ENCODE assay signal across 25 cellular contexts in the genomic region with DNA sequence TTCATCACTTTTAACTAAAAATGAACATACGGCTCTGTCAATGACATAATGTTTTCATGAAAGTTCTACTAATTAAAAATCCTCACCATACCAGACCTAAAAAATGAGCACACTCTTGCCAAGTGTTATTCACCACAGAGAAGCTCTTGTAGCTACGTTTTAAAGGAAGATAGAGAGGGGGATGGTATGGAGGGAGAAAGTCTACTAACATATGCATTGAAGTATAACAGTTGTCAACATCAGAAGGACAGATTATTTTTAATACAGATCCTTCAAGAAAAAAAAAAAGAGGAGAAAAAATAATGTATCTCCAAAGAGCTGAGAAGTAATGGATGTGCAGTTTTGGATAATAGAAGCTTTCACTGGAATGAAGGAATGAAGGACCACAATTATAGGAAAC. TPM values are rescaled to one million over a fixed set of nuclear protein-coding genes. Genes with fewer than 3 reads are reported as not detected.
"Had no signal": no experiment of that assay in that cellular context is flagged by ENCODE, and none has a peak within 500 bp of the region (broad histone marks: within the 10 kb centered on the region; RNA-seq: fewer than 3 reads in every experiment).

No MANE protein-coding gene starts in this region.

- H3K36me3 Mint-ChIP-seq: activated naive CD4-positive, alpha-beta T cell treated with anti-CD3 and anti-CD28 coated beads, Interleukin-2, amount 50 U/mL, for 72 hours; natural killer cell; stimulated activated naive B cell treated with anti-CD40 and anti-IgM and Interleukin-4, amounts not matched to agents 10 μg/mL and 1 μg/mL and 100 μg/mL, for 72 hours; T-cell; WTC11 had no signal

- H3K36me3 ChIP-seq: esophagus muscularis mucosa, gastroesophageal sphincter, heart right ventricle, ovary, right lobe of liver, thyroid gland, vagina had no signal

- H3K27ac Mint-ChIP-seq: activated CD4-positive, alpha-beta T cell treated with anti-CD3 and anti-CD28 coated beads for 36 hours; activated naive CD4-positive, alpha-beta T cell treated with anti-CD3 and anti-CD28 coated beads, Interleukin-2, amount 50 U/mL, for 72 hours; natural killer cell; stimulated activated naive B cell treated with anti-CD40 and anti-IgM and Interleukin-4, amounts not matched to agents 10 μg/mL and 1 μg/mL and 100 μg/mL, for 72 hours; T-cell; WTC11 had no signal

- H3K4me3 ChIP-seq: body of pancreas, coronary artery, esophagus muscularis mucosa, gastroesophageal sphincter, heart right ventricle, ovary, right lobe of liver, thyroid gland, vagina had no signal

- ATAC-seq: activated CD4-positive, alpha-beta T cell treated with anti-CD3 and anti-CD28 coated beads for 36 hours; activated naive CD4-positive, alpha-beta T cell treated with anti-CD3 and anti-CD28 coated beads, Interleukin-2, amount 50 U/mL, for 72 hours; body of pancreas; gastroesophageal sphincter; heart right ventricle; left cardiac atrium; natural killer cell; right lobe of liver; stimulated activated naive B cell treated with anti-CD40 and anti-IgM and Interleukin-4, amounts not matched to agents 10 μg/mL and 1 μg/mL and 100 μg/mL, for 72 hours; T-cell; WTC11 had no signal

- H3K9me2 ChIP-seq: SK-N-SH had no signal

- H3K9me3 ChIP-seq: body of pancreas, esophagus muscularis mucosa, gastroesophageal sphincter, heart right ventricle, ovary, right lobe of liver, SK-N-SH, thyroid gland, vagina had no signal

- H3K27me3 ChIP-seq: ovary, thyroid gland, vagina had no signal

- H3K9ac ChIP-seq: SK-N-SH had no signal

- H3K4me2 ChIP-seq: SK-N-SH had no signal

- H3K4me1 Mint-ChIP-seq: activated CD4-positive, alpha-beta T cell treated with anti-CD3 and anti-CD28 coated beads for 36 hours; natural killer cell; stimulated activated naive B cell treated with anti-CD40 and anti-IgM and Interleukin-4, amounts not matched to agents 10 μg/mL and 1 μg/mL and 100 μg/mL, for 72 hours; T-cell had no signal

- H3K9me3 Mint-ChIP-seq: stimulated activated naive B cell treated with anti-CD40 and anti-IgM and Interleukin-4, amounts not matched to agents 10 μg/mL and 1 μg/mL and 100 μg/mL, for 72 hours; WTC11 had no signal

- DNase-seq: activated CD4-positive, alpha-beta T cell treated with anti-CD3 and anti-CD28 coated beads for 36 hours; activated CD4-positive, alpha-beta T cell treated with anti-CD3 and anti-CD28 coated beads, Interleukin-2, amount 50 U/mL, for 48 hours; activated gamma-delta T cell treated with Interleukin-2 at 50 U/mL for 16 hours; amniotic stem cell; body of pancreas; effector CD4-positive, alpha-beta T cell; heart right ventricle; left cardiac atrium; mesenchymal stem cell; natural killer cell; ovary; right lobe of liver; SK-N-SH; small intestine; stimulated activated CD4-positive, alpha-beta T cell treated with anti-CD3 and anti-CD28 coated beads, Interleukin-4, amount 100 ng/mL, for 24 hours; stimulated activated naive B cell treated with anti-CD40 and anti-IgM and Interleukin-4, amounts not matched to agents 10 μg/mL and 1 μg/mL and 100 μg/mL, for 72 hours; T-cell; thyroid gland had no signal

- H3K27ac ChIP-seq: body of pancreas, coronary artery, esophagus muscularis mucosa, gastroesophageal sphincter, heart right ventricle, ovary, right lobe of liver, thyroid gland, vagina had no signal

- H3K27me3 Mint-ChIP-seq: activated CD4-positive, alpha-beta T cell treated with anti-CD3 and anti-CD28 coated beads for 36 hours; stimulated activated naive B cell treated with anti-CD40 and anti-IgM and Interleukin-4, amounts not matched to agents 10 μg/mL and 1 μg/mL and 100 μg/mL, for 72 hours; T-cell had no signal

- H3K4me1 ChIP-seq: body of pancreas, right lobe of liver, thyroid gland, vagina had no signal

- H3K4me3 Mint-ChIP-seq: activated CD4-positive, alpha-beta T cell treated with anti-CD3 and anti-CD28 coated beads for 36 hours; natural killer cell; stimulated activated naive B cell treated with anti-CD40 and anti-IgM and Interleukin-4, amounts not matched to agents 10 μg/mL and 1 μg/mL and 100 μg/mL, for 72 hours; T-cell; WTC11 had no signal

RNA-seq across cellular contexts. Expression of a gene that starts 1.5 kb away (rescaled TPM):
- total RNA-seq: activated CD4-positive, alpha-beta T cell treated with anti-CD3 and anti-CD28 coated beads for 36 hours; activated naive CD4-positive, alpha-beta T cell treated with anti-CD3 and anti-CD28 coated beads, Interleukin-2, amount 50 U/mL, for 72 hours; endothelial cell of umbilical vein; natural killer cell; right lobe of liver; T-cell; thyroid gland had no signal
- polyA plus RNA-seq: heart right ventricle had no signal
